ENCODE assay signal across 8 cellular contexts in genomic region chr9:137085918-137086530, GRCh38. TPM values are rescaled to one million over a fixed set of nuclear protein-coding genes. Genes with fewer than 3 reads are reported as not detected.
A peak's percentile ranks its signal among the peaks of the same experiment; 100 is the strongest.
DNase-seq lines count a peak whose midpoint lies in the region; ATAC-seq and TF ChIP-seq lines count a peak whose summit lies in the region.

No MANE protein-coding gene starts in this region.

- H4K20me1 ChIP-seq in SK-N-SH (ENCODE audit: insufficient read depth) = no peaks in the 10 kb centered on the region

- peaks cover 29% of the 10 kb centered on the region for H3K36me3 Mint-ChIP-seq in central memory CD8-positive, alpha-beta T cell (ENCODE audit: insufficient read depth)

- TF ChIP-seq RAD21 in SK-N-SH (IDR thresholded peaks at IDR 0.05; ENCODE audit: low read length) (no peak), liver (IDR thresholded peaks at IDR 0.05) (no peak)

- peaks cover 18% of the 10 kb centered on the region for H3F3A ChIP-seq in SK-N-SH (replicated peaks; ENCODE audit: insufficient read depth)

- no peaks in the 10 kb centered on the region for H3K27me3 Mint-ChIP-seq in central memory CD8-positive, alpha-beta T cell

- CTCF ChIA-PET in SK-N-SH (lab: Yijun Ruan, JAX) = interaction anchor here (0.6 to 2.1 kb wide), 10 partner anchors 16 to 243 kb away, joined by 3 to 17 read pairs (median 4); partner anchors contain the start of genes AJM1, NPDC1, RNF224 and SAPCD2

- DNase-seq in GM12865 (ENCODE audit: low read depth) (peak; percentile 59), SK-N-SH (peak; percentile 69), MV-4-11 (lab: John Stamatoyannopoulos, UW) (no peak)
- DNase-seq in central memory CD8-positive, alpha-beta T cell (ENCODE audit: low spot score in 2 of 2) = no peak

- peak overlapping the region; percentile 99 for H3K4me2 ChIP-seq in SK-N-SH

- POLR2A ChIA-PET in SK-N-SH (lab: Yijun Ruan, JAX) = interaction anchor here (1.0 to 2.1 kb wide), 7 partner anchors 9 to 154 kb away, joined by 3 to 21 read pairs (median 6); partner anchors contain the start of genes GRIN1, NPDC1, SAPCD2 and TUBB4B

- peak overlapping the region; percentile 94 for H3K27ac Mint-ChIP-seq in central memory CD8-positive, alpha-beta T cell (ENCODE audit: low read depth)

- H3K4me1 Mint-ChIP-seq in central memory CD8-positive, alpha-beta T cell = peaks cover 31% of the 10 kb centered on the region

- H3K4me1 ChIP-seq in SK-N-SH (ENCODE audit: control insufficient read depth in 1 of 2, insufficient read depth in 2 of 2, low read depth in 1 of 2, low read length in 1 of 2) (peaks cover 13 to 21% of the 10 kb centered on the region in 2 experiments), liver (ENCODE audit: control insufficient read depth in 4 of 4, insufficient read depth in 4 of 4, low read length in 3 of 4) (peaks cover 5 to 20% (median 11%) of the 10 kb centered on the region in 4 donors), stomach smooth muscle (ENCODE audit: control insufficient read depth, insufficient read depth, low read length) (peaks cover 19% of the 10 kb centered on the region)

- H2AFZ ChIP-seq in SK-N-SH (ENCODE audit: low read depth) = peak overlapping the region; percentile 50; the same call in 1 of the 2 replicates

- H3K9ac ChIP-seq in SK-N-SH (peak overlapping the region; percentile 74), liver (ENCODE audit: low read depth in 1 of 2, low read length in 2 of 2) (peak overlapping the region in 1 of 2 donors; percentile 71), stomach smooth muscle (ENCODE audit: low read length in 2 of 2) (peak overlapping the region; percentile 69 to 75)

- ATAC-seq in HG02973 (IDR thresholded peaks at IDR 0.05; ENCODE audit: unreplicated experiment) = peak; percentile 8
- ATAC-seq in central memory CD8-positive, alpha-beta T cell (replicated peaks; ENCODE audit: extremely low read depth, poor library complexity, severe bottlenecking) = peak; percentile 1
- ATAC-seq in HG02759 (IDR thresholded peaks at IDR 0.05; ENCODE audit: unreplicated experiment) = no peak

- H3K9me3 Mint-ChIP-seq in central memory CD8-positive, alpha-beta T cell = no peaks in the 10 kb centered on the region

- no peak for TF ChIP-seq EP300 in SK-N-SH (IDR thresholded peaks at IDR 0.05; ENCODE audit: borderline replicate concordance in 1 of 2, low read depth in 1 of 2, low read length in 1 of 2)

- TF ChIP-seq CTCF in GM12865 (IDR thresholded peaks at IDR 0.05; ENCODE audit: insufficient read depth, low read depth, low read length, missing control alignments) = no peak
- TF ChIP-seq CTCF in SK-N-SH (IDR thresholded peaks at IDR 0.05) = no peak
- no peak for TF ChIP-seq CTCF in liver (IDR thresholded peaks at IDR 0.05; ENCODE audit: low read depth, low read length, missing input control)

- H3K9me3 ChIP-seq in SK-N-SH = no peaks in the 10 kb centered on the region
- H3K9me3 ChIP-seq in liver (ENCODE audit: control insufficient read depth in 4 of 4, low read length in 3 of 4) = no peaks in the 10 kb centered on the region
- H3K9me3 ChIP-seq in stomach smooth muscle (ENCODE audit: control insufficient read depth in 2 of 2, low read length in 2 of 2) = no peaks in the 10 kb centered on the region

- peak overlapping the region; percentile 57 to 76 for H3K27ac ChIP-seq in SK-N-SH (ENCODE audit: low read depth in 2 of 2, low read length in 1 of 2)
- H3K27ac ChIP-seq in liver (ENCODE audit: low read depth in 1 of 2, low read length in 2 of 2) = peak overlapping the region; percentile 75 to 78
- H3K27ac ChIP-seq in stomach smooth muscle (ENCODE audit: low read length) = peak overlapping the region; percentile 82

- no peaks in the 10 kb centered on the region for H3K27me3 ChIP-seq in SK-N-SH (ENCODE audit: insufficient read depth)
- H3K27me3 ChIP-seq in liver (ENCODE audit: control insufficient read depth in 4 of 4, insufficient read depth in 4 of 4, low read length in 3 of 4) = no peaks in the 10 kb centered on the region
- peaks cover 0 to 4% of the 10 kb centered on the region in 2 donors for H3K27me3 ChIP-seq in stomach smooth muscle (ENCODE audit: control insufficient read depth in 1 of 2, insufficient read depth in 2 of 2, low read length in 2 of 2)

- no peaks in the 10 kb centered on the region for H3K9me2 ChIP-seq in SK-N-SH

- 35% methylated on average over 10 of the region's 58 CpGs for WGBS in SK-N-SH (ENCODE audit: low lambda C conversion rate)
- WGBS in liver = 6% methylated on average over 58 of the region's 58 CpGs

- H3K36me3 ChIP-seq in SK-N-SH (replicated peaks in 1 of 2; ENCODE audit: control insufficient read depth in 1 of 2, insufficient read depth in 2 of 2, low read length in 1 of 2) = peaks cover 6 to 13% of the 10 kb centered on the region in 2 experiments
- peaks cover 0 to 10% (median 3%) of the 10 kb centered on the region in 4 donors for H3K36me3 ChIP-seq in liver (ENCODE audit: control insufficient read depth in 4 of 4, insufficient read depth in 3 of 4, low read depth in 1 of 4, low read length in 3 of 4)
- peaks cover 4 to 10% of the 10 kb centered on the region in 2 donors for H3K36me3 ChIP-seq in stomach smooth muscle (ENCODE audit: control insufficient read depth in 2 of 2, insufficient read depth in 2 of 2, low read length in 2 of 2)

- H3K79me2 ChIP-seq in SK-N-SH (ENCODE audit: insufficient read depth) = peaks cover 14% of the 10 kb centered on the region; the same call in 1 of the 2 replicates

- H3K4me3 Mint-ChIP-seq in central memory CD8-positive, alpha-beta T cell = peak overlapping the region; percentile 88

- peak overlapping the region; percentile 76 for H3K4me3 ChIP-seq in GM12865 (ENCODE audit: low read depth, low read length)
- H3K4me3 ChIP-seq in SK-N-SH (ENCODE audit: low read depth in 2 of 2, low read length in 1 of 2) = peak overlapping the region; percentile 80 to 93
- H3K4me3 ChIP-seq in liver (ENCODE audit: low read depth in 1 of 3, low read length in 3 of 3) = peak overlapping the region; percentile 51 to 81 (median 74)
- H3K4me3 ChIP-seq in stomach smooth muscle (ENCODE audit: low read length in 2 of 2) = peak overlapping the region; percentile 82

TF ChIP-seq in SK-N-SH, 30 proteins besides CTCF, POLR2A, EP300 and RAD21 (continues in another document):
- TF ChIP-seq JUND (IDR thresholded peaks at IDR 0.05) = no peak
- no peak for TF ChIP-seq NFIC (IDR thresholded peaks at IDR 0.05; ENCODE audit: borderline replicate concordance)
- no peak for TF ChIP-seq FOXJ3 (CRISPR knock-in tag; IDR thresholded peaks at IDR 0.05)
- TF ChIP-seq SIN3A (IDR thresholded peaks at IDR 0.05; ENCODE audit: borderline replicate concordance, low read depth, low read length) = no peak
- no peak for TF ChIP-seq GABPA (IDR thresholded peaks at IDR 0.05; ENCODE audit: low read depth)
- no peak for TF ChIP-seq IRF3 (IDR thresholded peaks at IDR 0.05; ENCODE audit: low read depth, low read length)
- no peak for TF ChIP-seq CHD2 (IDR thresholded peaks at IDR 0.05; ENCODE audit: low read length, partially characterized antibody)

TF ChIP-seq in liver, 16 proteins besides CTCF, POLR2A, EP300 and RAD21 (continues in another document):
- TF ChIP-seq ATF3 (IDR thresholded peaks at IDR 0.05) (no peak), GABPA (IDR thresholded peaks at IDR 0.05 in 1 of 2, conservative IDR thresholded peaks at IDR 0.05 in 1 of 2) (no peak), HNF4G (IDR thresholded peaks at IDR 0.05) (no peak), NR2F2 (IDR thresholded peaks at IDR 0.05) (no peak)
- TF ChIP-seq, protein P1, sequence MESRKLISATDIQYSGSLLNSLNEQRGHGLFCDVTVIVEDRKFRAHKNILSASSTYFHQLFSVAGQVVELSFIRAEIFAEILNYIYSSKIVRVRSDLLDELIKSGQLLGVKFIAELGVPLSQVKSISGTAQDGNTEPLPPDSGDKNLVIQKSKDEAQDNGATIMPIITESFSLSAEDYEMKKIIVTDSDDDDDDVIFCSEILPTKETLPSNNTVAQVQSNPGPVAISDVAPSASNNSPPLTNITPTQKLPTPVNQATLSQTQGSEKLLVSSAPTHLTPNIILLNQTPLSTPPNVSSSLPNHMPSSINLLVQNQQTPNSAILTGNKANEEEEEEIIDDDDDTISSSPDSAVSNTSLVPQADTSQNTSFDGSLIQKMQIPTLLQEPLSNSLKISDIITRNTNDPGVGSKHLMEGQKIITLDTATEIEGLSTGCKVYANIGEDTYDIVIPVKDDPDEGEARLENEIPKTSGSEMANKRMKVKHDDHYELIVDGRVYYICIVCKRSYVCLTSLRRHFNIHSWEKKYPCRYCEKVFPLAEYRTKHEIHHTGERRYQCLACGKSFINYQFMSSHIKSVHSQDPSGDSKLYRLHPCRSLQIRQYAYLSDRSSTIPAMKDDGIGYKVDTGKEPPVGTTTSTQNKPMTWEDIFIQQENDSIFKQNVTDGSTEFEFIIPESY (IDR thresholded peaks at IDR 0.05) = no peak

RNA-seq across cellular contexts. Expression of gene MAN1B1, which starts 0.8 kb away (rescaled TPM):
- polyA plus RNA-seq in SK-N-SH (2012; rRNA removed) = 57.8 and 61.9 TPM in 2 replicates
- 27.1 and 44.0 TPM in 2 replicates for polyA plus RNA-seq in SK-N-SH (2012; cell fraction: cytosol; rRNA removed)
- 115 and 121 TPM in 2 replicates for polyA plus RNA-seq in SK-N-SH (2012; cell fraction: nucleus; rRNA removed)
- 10 to 100 TPM; 19.9 to 31.8 TPM for total RNA-seq in liver
- 10 to 100 TPM; 23.2 to 29.7 TPM for polyA plus RNA-seq in liver

RNA-seq across cellular contexts. Expression of gene UAP1L1, which starts 8.7 kb away (rescaled TPM):
- polyA plus RNA-seq in SK-N-SH (2012; rRNA removed) (3.2 and 5.6 TPM in 2 replicates), liver (1 to 10 TPM in 1 of 2 donors, under 1 TPM in 1; 0.35 to 1.6 TPM)
- 1.5 and 2.3 TPM in 2 replicates for polyA plus RNA-seq in SK-N-SH (2012; cell fraction: cytosol; rRNA removed)
- 21.7 and 23.8 TPM in 2 replicates for polyA plus RNA-seq in SK-N-SH (2012; cell fraction: nucleus; rRNA removed)
- total RNA-seq in liver = 1 to 10 TPM; 1.8 to 2.3 TPM

RNA-seq across cellular contexts. Expression of gene SAPCD2, which starts 15.7 kb away (rescaled TPM):
- polyA plus RNA-seq in SK-N-SH (2012; rRNA removed) (4.6 and 6.0 TPM in 2 replicates), liver (under 1 TPM; 0.06 to 0.38 TPM)
- polyA plus RNA-seq in SK-N-SH (2012; cell fraction: cytosol; rRNA removed) = 2.1 and 5.0 TPM in 2 replicates
- polyA plus RNA-seq in SK-N-SH (2012; cell fraction: nucleus; rRNA removed) = 6.3 and 7.3 TPM in 2 replicates
- total RNA-seq in liver = 1 to 10 TPM in 1 of 2 donors, under 1 TPM in 1; 0.08 to 1.8 TPM

RNA-seq across cellular contexts. Expression of gene DPP7, which starts 28.5 kb away (rescaled TPM):
- polyA plus RNA-seq in SK-N-SH (2012; rRNA removed) = 127 and 141 TPM in 2 replicates
- 30.2 and 55.0 TPM in 2 replicates for polyA plus RNA-seq in SK-N-SH (2012; cell fraction: cytosol; rRNA removed)
- polyA plus RNA-seq in SK-N-SH (2012; cell fraction: nucleus; rRNA removed) = 795 and 924 TPM in 2 replicates
- total RNA-seq in liver = 10 to 100 TPM; 25.0 to 38.8 TPM
- polyA plus RNA-seq in liver = 10 to 100 TPM; 62.6 to 71.1 TPM

RNA-seq across cellular contexts. Expression of gene ENTPD2, which starts 32.2 kb away (rescaled TPM):
- polyA plus RNA-seq in SK-N-SH (2012; rRNA removed) = not detected in 2 replicates
- not detected in 2 replicates for polyA plus RNA-seq in SK-N-SH (2012; cell fraction: cytosol; rRNA removed)
- 0.02 TPM in 1 of 2 replicates, not detected in the other for polyA plus RNA-seq in SK-N-SH (2012; cell fraction: nucleus; rRNA removed)
- under 1 TPM; 0.09 to 0.25 TPM for total RNA-seq in liver
- under 1 TPM; 0.17 to 0.40 TPM for polyA plus RNA-seq in liver

Comparison
In these comparisons a context has a peak if more than half of its experiments do, and no peak if none do; other contexts are left out.
1. DNase-seq: peak in GM12865 (single experiment) and SK-N-SH (single experiment); none in central memory CD8-positive, alpha-beta T cell (0 of 2) and MV-4-11 (single experiment).
2. Peak in every context shown above with its lines, with median percentiles within 50 percentile points of each other: H3K4me3 ChIP-seq and H3K27ac ChIP-seq.